8 cellular contexts compared by ENCODE assay signal in the genomic region with DNA sequence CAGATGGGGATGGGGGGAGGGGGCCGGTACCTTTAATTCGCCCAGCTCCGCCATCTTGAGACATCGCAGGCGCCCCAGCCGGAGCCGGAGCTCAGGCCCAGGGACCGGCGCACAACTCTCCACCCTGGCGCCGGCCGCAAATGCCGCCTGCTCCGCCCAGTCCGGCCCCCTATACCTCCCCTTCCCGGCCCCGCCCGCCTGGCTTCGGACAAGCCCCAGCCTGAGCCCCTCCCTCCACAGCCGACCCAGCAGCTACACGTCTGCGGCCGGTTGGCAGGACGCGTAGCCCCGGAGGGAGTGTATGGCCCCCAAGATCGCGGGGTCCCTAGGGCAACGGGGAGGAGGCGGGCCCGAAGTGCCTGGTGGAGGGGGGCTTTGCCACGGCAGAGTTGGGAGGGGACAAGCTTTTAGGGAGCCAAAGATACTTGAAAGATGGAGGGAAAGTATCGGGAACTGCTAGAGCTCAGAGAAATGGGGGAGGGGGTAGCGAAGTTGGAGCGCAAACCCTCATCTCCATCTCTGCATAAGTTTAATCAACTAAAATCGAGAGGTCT. TPM values are rescaled to one million over a fixed set of nuclear protein-coding genes. Genes with fewer than 3 reads are reported as not detected.
DNase-seq lines count a peak whose midpoint lies in the region; ATAC-seq, FAIRE-seq and TF ChIP-seq lines count a peak whose summit lies in the region.

A gene (minus strand): TSS at position 145 of the 554 bp plus-strand sequence. CDS start 91 bp downstream, at position 54.

- no peak; a peak in 1 of 3 replicates for TF ChIP-seq POLR2A in H1 (IDR thresholded peaks at IDR 0.05; ENCODE audit: control extremely low read depth in 1 of 2, low read depth in 2 of 2, low read length in 2 of 2)

- peak within 1 kb of the TSS; percentile 81 for H4K91ac ChIP-seq in H1 (replicated peaks; ENCODE audit: insufficient read length, low read length)

- H4K8ac ChIP-seq in H1 (ENCODE audit: extremely low read depth, insufficient read depth, low read length): peak within 1 kb of the TSS; percentile 96

- no peak within 1 kb of the TSS for H3K4ac ChIP-seq in H1 (replicated peaks; ENCODE audit: insufficient read length, low read depth, low read length)

- H2BK5ac ChIP-seq in H1 (ENCODE audit: low read depth, low read length): peak within 1 kb of the TSS; percentile 90; the same call in 1 of the 2 replicates

- peaks cover 13 to 25% (median 23%) of the 10 kb centered on the region in 4 experiments for H3K36me3 ChIP-seq in H1 (ENCODE audit: control insufficient read depth in 2 of 4, insufficient read depth in 4 of 4, low read length in 3 of 4)

- peaks cover 7% of the 10 kb centered on the region for H3K23me2 ChIP-seq in H1 (ENCODE audit: low read depth, low read length)

- H3K4me1 ChIP-seq in H1 (replicated peaks in 1 of 4; ENCODE audit: control insufficient read depth in 3 of 4, insufficient read depth in 4 of 4, low read length in 3 of 4): peaks cover 0 to 5% (median 3%) of the 10 kb centered on the region in 4 experiments; a peak in 4 of 7 replicates

- peaks cover 5% of the 10 kb centered on the region; the same call in 1 of the 2 replicates for H3K79me1 ChIP-seq in H1 (ENCODE audit: low read depth, low read length)

- no peaks in the 10 kb centered on the region for H3K9me3 Mint-ChIP-seq in activated CD8-positive, alpha-beta memory T cell treated with anti-CD3 and anti-CD28 coated beads, Interleukin-2, amount 10 ng/mL, durations not matched to agents 7 days and 5 days (ENCODE audit: low read depth)

- peak within 1 kb of the TSS; percentile 78 for H3K27ac ChIP-seq in H1 (ENCODE audit: low read depth, low read length)

- H3K27me3 Mint-ChIP-seq in activated CD8-positive, alpha-beta memory T cell treated with anti-CD3 and anti-CD28 coated beads, Interleukin-2, amount 10 ng/mL, durations not matched to agents 7 days and 5 days: peaks cover 8% of the 10 kb centered on the region

- H3K27me3 ChIP-seq in H1 (replicated peaks in 1 of 4; ENCODE audit: control insufficient read depth in 3 of 4, extremely low read depth in 1 of 4, insufficient read depth in 3 of 4, low read length in 3 of 4): no peaks in the 10 kb centered on the region

- peaks cover 0 to 11% of the 10 kb centered on the region in 2 experiments; a peak in 1 of 4 replicates for H3K79me2 ChIP-seq in H1 (ENCODE audit: control insufficient read depth in 1 of 2, insufficient read depth in 2 of 2, low read length in 2 of 2)

- peak within 1 kb of the TSS; percentile 95 for H3K4me3 Mint-ChIP-seq in activated CD8-positive, alpha-beta memory T cell treated with anti-CD3 and anti-CD28 coated beads, Interleukin-2, amount 10 ng/mL, durations not matched to agents 7 days and 5 days

- peak in 1 of 2 experiments; percentile 61; a peak in 1 of 3 replicates for TF ChIP-seq EP300 in H1 (IDR thresholded peaks at IDR 0.05; ENCODE audit: borderline replicate concordance in 1 of 2, low read depth in 2 of 2, low read length in 2 of 2)

- CTCF ChIA-PET in activated CD8-positive, alpha-beta memory T cell treated with anti-CD3 and anti-CD28 coated beads, Interleukin-2, amount 10 ng/mL, durations not matched to agents 7 days and 5 days (lab: Charles Lee): interaction anchor here (0.7 to 12.9 kb wide), 24 partner anchors 9 to 177 kb away, joined by 3 to 229 read pairs (median 4); a partner anchor contains a TSS
- CTCF ChIA-PET in H1 (lab: Charles Lee; ENCODE audit: partially characterized antibody): interaction anchor here (0.6 to 12.9 kb wide), 14 partner anchors 12 to 180 kb away, joined by 3 to 214 read pairs (median 4); a partner anchor contains a TSS

- H2BK20ac ChIP-seq in H1 (ENCODE audit: low read length): no peak within 1 kb of the TSS

- H3K4me1 Mint-ChIP-seq in activated CD8-positive, alpha-beta memory T cell treated with anti-CD3 and anti-CD28 coated beads, Interleukin-2, amount 10 ng/mL, durations not matched to agents 7 days and 5 days: peaks cover 10% of the 10 kb centered on the region

- peak within 1 kb of the TSS; percentile 93 for H2AFZ ChIP-seq in H1 (ENCODE audit: low read length)

- FAIRE-seq in H1 (lab: Jason Lieb, UNC): no peak

- ATAC-seq in GM21360 (IDR thresholded peaks at IDR 0.05; ENCODE audit: unreplicated experiment): peak; percentile 73
- peak; percentile 87 for ATAC-seq in activated CD8-positive, alpha-beta memory T cell treated with anti-CD3 and anti-CD28 coated beads, Interleukin-2, amount 10 ng/mL, durations not matched to agents 7 days and 5 days

- POLR2A ChIA-PET in H1 (lab: Charles Lee; ENCODE audit: partially characterized antibody): interaction anchor here (0.8 to 8.1 kb wide), 28 partner anchors 10 to 194 kb away, joined by 3 to 95 read pairs (median 5); a partner anchor contains a TSS

- peaks cover 4 to 5% of the 10 kb centered on the region in 2 experiments; a peak in 2 of 4 replicates for H3K9me3 ChIP-seq in H1 (ENCODE audit: insufficient read depth in 2 of 2, low read depth in 1 of 2, low read length in 1 of 2)

- peak within 1 kb of the TSS; percentile 63 to 77 for H3K4me2 ChIP-seq in H1 (ENCODE audit: insufficient read depth in 1 of 2, low read depth in 2 of 2, low read length in 2 of 2)

- peak within 1 kb of the TSS; percentile 46 to 90 (median 74) for H3K9ac ChIP-seq in H1 (replicated peaks in 1 of 4; ENCODE audit: extremely low read depth in 1 of 4, low read depth in 3 of 4, low read length in 3 of 4)

- no peaks in the 10 kb centered on the region for H4K20me1 ChIP-seq in H1 (replicated peaks in 1 of 2; ENCODE audit: control insufficient read depth in 1 of 2, insufficient read depth in 2 of 2, low read length in 2 of 2)

- H2BK15ac ChIP-seq in H1 (ENCODE audit: low read length): peak within 1 kb of the TSS; percentile 81; the same call in 1 of the 2 replicates

- H3K23ac ChIP-seq in H1 (ENCODE audit: insufficient read length): no peak within 1 kb of the TSS

- H3K14ac ChIP-seq in H1 (ENCODE audit: insufficient read length): no peak within 1 kb of the TSS

- H4K5ac ChIP-seq in H1 (ENCODE audit: insufficient read length, low read depth, low read length): peak within 1 kb of the TSS; percentile 99

- WGBS in H1 (ENCODE audit: extremely low coverage in 1 of 2, insufficient coverage in 1 of 2, insufficient read length in 1 of 2, insufficient replicate concordance in 2 of 2, low coverage in 1 of 2, low lambda C conversion rate in 2 of 2, missing lambda C conversion rate in 1 of 2), 2 experiments: 1% methylated on average over 17 of the region's 36 CpGs; no CpG with 5 or more reads in 1 of the 2 experiments

- H2BK120ac ChIP-seq in H1 (replicated peaks; ENCODE audit: low read depth, low read length): no peak within 1 kb of the TSS

- peak within 1 kb of the TSS; percentile 89 for H3K56ac ChIP-seq in H1 (replicated peaks; ENCODE audit: insufficient read length, low read depth, low read length)

- no peak within 1 kb of the TSS for H2BK12ac ChIP-seq in H1 (ENCODE audit: low read depth, low read length)

- peak; percentile 99 for DNase-seq in COLO829 (ENCODE audit: low spot score)
- peak; percentile 90 for DNase-seq in HT1080 (ENCODE audit: low read depth)
- peak; percentile 87 to 94 for DNase-seq in NOMO-1 (lab: John Stamatoyannopoulos, UW; ENCODE audit: unreplicated experiment in 2 of 2)
- peak; percentile 94 for DNase-seq in activated CD8-positive, alpha-beta memory T cell treated with anti-CD3 and anti-CD28 coated beads, Interleukin-2, amount 10 ng/mL, durations not matched to agents 7 days and 5 days
- peak; percentile 72 to 95 for DNase-seq in H1 (ENCODE audit: low read depth in 1 of 2, low spot score in 2 of 2)
- DNase-seq in mesenteric fat pad (ENCODE audit: low spot score): peak; percentile 98
- DNase-seq in stimulated activated CD8-positive, alpha-beta memory T cell treated with anti-CD3 and anti-CD28 coated beads, Interleukin-15, amount 100 ng/mL, for 1 hour (ENCODE audit: low read depth): peak; percentile 66

- TF ChIP-seq RAD21 in H1 (IDR thresholded peaks at IDR 0.05 in 1 of 2, conservative IDR thresholded peaks at IDR 0.05 in 1 of 2; ENCODE audit: low read depth in 2 of 2, low read length in 2 of 2): no peak

- H2AK5ac ChIP-seq in H1 (ENCODE audit: low read depth, low read length): no peak within 1 kb of the TSS

- peak within 1 kb of the TSS; percentile 99 for H3K18ac ChIP-seq in H1 (ENCODE audit: extremely low read depth, low read length)

- H3K4me3 ChIP-seq in H1 (ENCODE audit: extremely low read depth in 1 of 4, insufficient read depth in 2 of 4, low read depth in 3 of 4, low read length in 4 of 4): peak within 1 kb of the TSS; percentile 63 to 95 (median 89)

- no peak for TF ChIP-seq CTCF in H1 (IDR thresholded peaks at IDR 0.05; ENCODE audit: control extremely low read depth in 1 of 3, insufficient read depth in 1 of 3, low read depth in 1 of 3, low read length in 3 of 3)

- peaks cover 5% of the 10 kb centered on the region for H3K36me3 Mint-ChIP-seq in activated CD8-positive, alpha-beta memory T cell treated with anti-CD3 and anti-CD28 coated beads, Interleukin-2, amount 10 ng/mL, durations not matched to agents 7 days and 5 days

- peak within 1 kb of the TSS; percentile 87 for H3K27ac Mint-ChIP-seq in activated CD8-positive, alpha-beta memory T cell treated with anti-CD3 and anti-CD28 coated beads, Interleukin-2, amount 10 ng/mL, durations not matched to agents 7 days and 5 days

TF ChIP-seq in H1, 55 proteins besides CTCF, POLR2A, EP300 and RAD21 (continues in another document):
- TF ChIP-seq SIX5 (IDR thresholded peaks at IDR 0.05; ENCODE audit: low read depth, low read length) (no peak), TAF1 (IDR thresholded peaks at IDR 0.05; ENCODE audit: low read depth, low read length) (0 out of 2 replicates have a peak, but pooled peaks have one; percentile 82), MAFK (IDR thresholded peaks at IDR 0.05; ENCODE audit: low read depth, low read length) (no peak), PHF8 (conservative IDR thresholded peaks at IDR 0.05; ENCODE audit: low read depth, low read length) (0 out of 2 replicates have a peak, but pooled peaks have one; percentile 36), RXRA (IDR thresholded peaks at IDR 0.05; ENCODE audit: insufficient read depth, low read depth, low read length) (no peak)

RNA-seq across cellular contexts. Expression of the gene that starts here (rescaled TPM):
- 11.7 and 19.8 TPM in 2 replicates for total RNA-seq in HT1080 (2014; rRNA removed; shearing (Covaris generic))
- 56.6 and 57.2 TPM in 2 replicates for polyA plus RNA-seq in HT1080 (2015; cell fraction: cytosol; rRNA removed)
- polyA plus RNA-seq in HT1080 (2015; cell fraction: nucleus; rRNA removed): 137 and 144 TPM in 2 replicates
- 10 to 100 TPM; 20.3 to 23.6 TPM for total RNA-seq in activated CD8-positive, alpha-beta memory T cell treated with anti-CD3 and anti-CD28 coated beads, Interleukin-2, amount 10 ng/mL, durations not matched to agents 7 days and 5 days
- total RNA-seq in H1 (2021; fragmentation: NEBNext Ultra II Directional; extraction: Animal tissue kit (Norgen Biotek cat#: 25700)): 36.7 and 40.7 TPM in 2 replicates
- polyA plus RNA-seq in H1 (2011; rRNA removed): 49.9 and 73.8 TPM in 2 replicates
- polyA plus RNA-seq in H1 (2011; cell fraction: cytosol; rRNA removed): 28.8 TPM
- polyA plus RNA-seq in H1 (2011; cell fraction: nucleus; rRNA removed): 99.2 TPM
- 40.5 to 52.2 TPM (median 46.3 TPM) in 4 replicates for polyA plus RNA-seq in H1 (2012, experiment 1 of 2)
- polyA plus RNA-seq in H1 (2012, experiment 2 of 2): 44.2 TPM
- polyA plus RNA-seq in H1 (2013, experiment 1 of 2): 40.9 TPM
- 39.1 TPM for polyA plus RNA-seq in H1 (2013, experiment 2 of 2)
- 20.0 and 23.6 TPM in 2 replicates for polyA minus RNA-seq in H1 (2011; rRNA and poly(A)+ RNA removed)
- polyA minus RNA-seq in H1 (2011; cell fraction: cytosol; rRNA and poly(A)+ RNA removed): 24.3 TPM
- polyA minus RNA-seq in H1 (2011; cell fraction: nucleus; rRNA and poly(A)+ RNA removed): 34.7 TPM
- total RNA-seq in mesenteric fat pad: 23.3 TPM

Comparison
In these comparisons a context has a peak if more than half of its experiments do, and no peak if none do; other contexts are left out.
1. Peak in every context shown above with its lines: DNase-seq, ATAC-seq, H3K4me3 ChIP-seq and H3K27ac ChIP-seq.